Comparison of ENCODE assay signal across 15 cellular contexts in genomic region chr6:44011350-44011925, GRCh38.
A peak's percentile ranks its signal among the peaks of the same experiment; 100 is the strongest.
DNase-seq lines count a peak whose midpoint lies in the region; ATAC-seq and TF ChIP-seq lines count a peak whose summit lies in the region.
"Had no signal": no experiment of that assay in that cellular context is flagged by ENCODE, and none has a peak within 500 bp of the region (broad histone marks: within the 10 kb centered on the region; RNA-seq: fewer than 3 reads in every experiment).

No MANE protein-coding gene starts in this region.

- TF ChIP-seq EP300 in sigmoid colon (IDR thresholded peaks at IDR 0.05), result no peak

- DNase-seq in activated CD8-positive, alpha-beta memory T cell treated with anti-CD3 and anti-CD28 coated beads, Interleukin-2, amount 50 U/mL, for 4 hours, result peak; percentile 1
- no peak for DNase-seq in activated CD8-positive, alpha-beta memory T cell treated with anti-CD3 and anti-CD28 coated beads, Interleukin-2, amount 10 ng/mL, durations not matched to agents 7 days and 5 days
- DNase-seq in NCI-H1694 (lab: John Stamatoyannopoulos, UW) (peak; percentile 34), coronary artery (ENCODE audit: low spot score) (peak; percentile 45), sigmoid colon (peak; percentile 24), GM19240 (ENCODE audit: insufficient read length, low spot score) (no peak)
- no peak for DNase-seq in activated CD4-positive, alpha-beta T cell treated with anti-CD3 and anti-CD28 coated beads for 48 hours
- DNase-seq: activated CD4-positive, alpha-beta T cell treated with anti-CD3 and anti-CD28 coated beads for 4 hours; activated T-cell treated with anti-CD3 and anti-CD28 coated beads, Interleukin-2, amount 50 U/mL, for 24 hours; NCI-H1105 treated with DMSO at 0.1 percent for 48 hours; NCI-H510A treated with DMSO at 0.1 percent for 48 hours; stimulated activated naive CD8-positive, alpha-beta T cell treated with anti-CD3 and anti-CD28 coated beads, Interleukin-15, amount 100 ng/mL, for 72 hours had no signal

- peaks cover 6% of the 10 kb centered on the region for H3K4me1 Mint-ChIP-seq in activated CD8-positive, alpha-beta memory T cell treated with anti-CD3 and anti-CD28 coated beads, Interleukin-2, amount 10 ng/mL, durations not matched to agents 7 days and 5 days

- no peaks in the 10 kb centered on the region for H3K36me3 Mint-ChIP-seq in activated CD8-positive, alpha-beta memory T cell treated with anti-CD3 and anti-CD28 coated beads, Interleukin-2, amount 10 ng/mL, durations not matched to agents 7 days and 5 days

- CTCF ChIA-PET in activated CD8-positive, alpha-beta memory T cell treated with anti-CD3 and anti-CD28 coated beads, Interleukin-2, amount 10 ng/mL, durations not matched to agents 7 days and 5 days (lab: Charles Lee), result no interaction called here

- H3K36me3 ChIP-seq in sigmoid colon, result no peaks in the 10 kb centered on the region
- H3K36me3 ChIP-seq: uterus had no signal

- H3K27me3 Mint-ChIP-seq in activated CD8-positive, alpha-beta memory T cell treated with anti-CD3 and anti-CD28 coated beads, Interleukin-2, amount 10 ng/mL, durations not matched to agents 7 days and 5 days, result peaks cover 35% of the 10 kb centered on the region

- no peaks in the 10 kb centered on the region for H3K27me3 ChIP-seq in sigmoid colon
- H3K27me3 ChIP-seq: uterus had no signal

- 79 to 81% methylated on average over 2 of the region's 2 CpGs for WGBS in sigmoid colon, 2 donors

- H3K4me3 ChIP-seq in coronary artery (no peak overlapping the region), sigmoid colon (no peak overlapping the region)
- H3K4me3 ChIP-seq: skin epidermis, uterus had no signal

- no peaks in the 10 kb centered on the region for H3K9me3 ChIP-seq in sigmoid colon
- H3K9me3 ChIP-seq: uterus had no signal

- H3K4me3 Mint-ChIP-seq in activated CD8-positive, alpha-beta memory T cell treated with anti-CD3 and anti-CD28 coated beads, Interleukin-2, amount 10 ng/mL, durations not matched to agents 7 days and 5 days, result no peak overlapping the region
- H3K4me3 Mint-ChIP-seq: activated T-cell treated with anti-CD3 and anti-CD28 coated beads, Interleukin-2, amount 50 U/mL, for 24 hours; stimulated activated naive CD8-positive, alpha-beta T cell treated with anti-CD3 and anti-CD28 coated beads, Interleukin-15, amount 100 ng/mL, for 72 hours had no signal

- ATAC-seq in activated CD8-positive, alpha-beta memory T cell treated with anti-CD3 and anti-CD28 coated beads, Interleukin-2, amount 10 ng/mL, durations not matched to agents 7 days and 5 days, result no peak
- no peak for ATAC-seq in GM19455 (IDR thresholded peaks at IDR 0.05; ENCODE audit: unreplicated experiment)

- peaks cover 0 to 22% (median 14%) of the 10 kb centered on the region in 4 donors for H3K4me1 ChIP-seq in sigmoid colon
- H3K4me1 ChIP-seq: uterus had no signal

- intact Hi-C loops in sigmoid colon (cut with DNase I), result no loop called here

- no peak for TF ChIP-seq POLR2A in sigmoid colon (IDR thresholded peaks at IDR 0.05)

- no peak overlapping the region for H3K27ac Mint-ChIP-seq in activated CD8-positive, alpha-beta memory T cell treated with anti-CD3 and anti-CD28 coated beads, Interleukin-2, amount 10 ng/mL, durations not matched to agents 7 days and 5 days
- H3K27ac Mint-ChIP-seq: activated T-cell treated with anti-CD3 and anti-CD28 coated beads, Interleukin-2, amount 50 U/mL, for 24 hours; stimulated activated naive CD8-positive, alpha-beta T cell treated with anti-CD3 and anti-CD28 coated beads, Interleukin-15, amount 100 ng/mL, for 72 hours had no signal

- H3K27ac ChIP-seq in coronary artery, result no peak overlapping the region
- H3K27ac ChIP-seq in sigmoid colon, result no peak overlapping the region

- H3K9me3 Mint-ChIP-seq in activated CD8-positive, alpha-beta memory T cell treated with anti-CD3 and anti-CD28 coated beads, Interleukin-2, amount 10 ng/mL, durations not matched to agents 7 days and 5 days (ENCODE audit: low read depth), result no peaks in the 10 kb centered on the region
- H3K9me3 Mint-ChIP-seq: activated T-cell treated with anti-CD3 and anti-CD28 coated beads, Interleukin-2, amount 50 U/mL, for 24 hours had no signal

- TF ChIP-seq CTCF in coronary artery (IDR thresholded peaks at IDR 0.05) (no peak), sigmoid colon (IDR thresholded peaks at IDR 0.05) (no peak)

Comparison
In these comparisons a context has a peak if more than half of its experiments do, and no peak if none do; other contexts are left out.
1. DNase-seq: peak in activated CD8-positive, alpha-beta memory T cell treated with anti-CD3 and anti-CD28 coated beads, Interleukin-2, amount 50 U/mL, for 4 hours (single experiment), NCI-H1694 (single experiment), coronary artery (single experiment) and sigmoid colon (single experiment); none in activated CD8-positive, alpha-beta memory T cell treated with anti-CD3 and anti-CD28 coated beads, Interleukin-2, amount 10 ng/mL, durations not matched to agents 7 days and 5 days (single experiment), GM19240 (single experiment) and activated CD4-positive, alpha-beta T cell treated with anti-CD3 and anti-CD28 coated beads for 48 hours (single experiment).